ENCODE assay signal across 8 cellular contexts in genomic region chr10:58268454-58268945, GRCh38. TPM values are rescaled to one million over a fixed set of nuclear protein-coding genes. Genes with fewer than 3 reads are reported as not detected.
DNase-seq lines count a peak whose midpoint lies in the region; ATAC-seq, FAIRE-seq and TF ChIP-seq lines count a peak whose summit lies in the region.

No MANE protein-coding gene starts in this region.

- H3K9me3 ChIP-seq in A549 (no peaks in the 10 kb centered on the region), mucosa of stomach (ENCODE audit: control insufficient read depth, low read length) (no peaks in the 10 kb centered on the region)

- peak overlapping the region; percentile 30 for H3K9ac ChIP-seq in mucosa of stomach (ENCODE audit: low read length)

- peaks cover 33% of the 10 kb centered on the region; the same call in 2 of the 3 replicates for H3K4me1 ChIP-seq in A549
- no peaks in the 10 kb centered on the region for H3K4me1 ChIP-seq in mucosa of stomach (ENCODE audit: control insufficient read depth, insufficient read depth, low read length)

- FAIRE-seq in A549 (lab: Jason Lieb, UNC) (no peak), bronchial epithelial cell (lab: Jason Lieb, UNC) (no peak)

- no peak for TF ChIP-seq POLR2A in A549 (IDR thresholded peaks at IDR 0.05; ENCODE audit: low read length)

- peak overlapping the region; percentile 96 for H3K4me2 ChIP-seq in A549

- peak overlapping the region; percentile 79 to 94 for H3K27ac ChIP-seq in A549

- TF ChIP-seq CTCF in A549 (IDR thresholded peaks at IDR 0.05), result no peak
- no peak for TF ChIP-seq CTCF in bronchial epithelial cell (IDR thresholded peaks at IDR 0.05; ENCODE audit: insufficient read depth, low read length, severe bottlenecking)

- peak in 1 of 2 experiments; percentile 59 for DNase-seq in A549 (ENCODE audit: low read depth in 1 of 2, low spot score in 1 of 2)
- no peak for DNase-seq in bronchial epithelial cell (ENCODE audit: low read depth)
- no peak for DNase-seq in NK-92 treated with Interleukin-12 subunit alpha and Interleukin-12 subunit beta, amount 100 ng/mL, for 24 hours (lab: John Stamatoyannopoulos, UW)

- H3K27me3 ChIP-seq in bronchial epithelial cell (ENCODE audit: control insufficient read depth, insufficient read depth, low read length) (no peaks in the 10 kb centered on the region), mucosa of stomach (ENCODE audit: control insufficient read depth, insufficient read depth, low read length) (no peaks in the 10 kb centered on the region)

- POLR2A ChIA-PET in A549 (lab: Yijun Ruan, JAX), result interaction anchor here (0.6 to 2.1 kb wide), 8 partner anchors 22 to 394 kb away, joined by 3 to 11 read pairs (median 4); partner anchors contain the start of gene TFAM

- H3K4me1 Mint-ChIP-seq in IgD-negative memory B cell, result peaks cover 21 to 39% (median 27%) of the 10 kb centered on the region in 3 donors

- peak overlapping the region; percentile 96 to 97 (median 97) for H3K27ac Mint-ChIP-seq in IgD-negative memory B cell

- CTCF ChIA-PET in A549 (lab: Yijun Ruan, JAX), result interaction anchor here (0.6 to 2.9 kb wide), 5 partner anchors 17 to 95 kb away, joined by 3 to 19 read pairs (median 5); no protein-coding TSS in a partner anchor

- H3K4me3 Mint-ChIP-seq in IgD-negative memory B cell, result peak overlapping the region; percentile 93 to 100 (median 99)

- no peaks in the 10 kb centered on the region for H3K36me3 ChIP-seq in bronchial epithelial cell (ENCODE audit: control insufficient read depth, insufficient read depth, low read length)
- H3K36me3 ChIP-seq in mucosa of stomach (ENCODE audit: control insufficient read depth, insufficient read depth, low read length), result no peaks in the 10 kb centered on the region

- H3K36me3 Mint-ChIP-seq in IgD-negative memory B cell, result peaks cover 2% of the 10 kb centered on the region

- no peak for TF ChIP-seq RAD21 in A549 (conservative IDR thresholded peaks at IDR 0.05 in 1 of 2, IDR thresholded peaks at IDR 0.05 in 1 of 2)

- H3K27me3 Mint-ChIP-seq in IgD-negative memory B cell, result no peaks in the 10 kb centered on the region

- no peak for TF ChIP-seq EP300 in A549 (IDR thresholded peaks at IDR 0.05)

- H3K9me3 Mint-ChIP-seq in IgD-negative memory B cell, result no peaks in the 10 kb centered on the region

- peak overlapping the region; percentile 61 for H3K4me3 ChIP-seq in A549
- H3K4me3 ChIP-seq in bronchial epithelial cell (ENCODE audit: low read depth, low read length), result peak overlapping the region; percentile 88
- peak overlapping the region; percentile 53 for H3K4me3 ChIP-seq in mucosa of stomach (ENCODE audit: low read length)

- peak; percentile 68 for ATAC-seq in A549
- peak; percentile 0 for ATAC-seq in GM19324 (IDR thresholded peaks at IDR 0.05; ENCODE audit: low FRiP score, unreplicated experiment)
- no peak for ATAC-seq in HG03025 (IDR thresholded peaks at IDR 0.05; ENCODE audit: low FRiP score, unreplicated experiment)
- ATAC-seq in HG02973 (IDR thresholded peaks at IDR 0.05; ENCODE audit: unreplicated experiment), result no peak

- WGBS in A549 (ENCODE audit: missing lambda C conversion rate), result under 1% methylated on average over 13 of the region's 13 CpGs

TF ChIP-seq in A549, 52 proteins besides CTCF, POLR2A, EP300 and RAD21:
- TF ChIP-seq EHF (CRISPR knock-in tag; IDR thresholded peaks at IDR 0.05), result no peak
- TF ChIP-seq BCL3 (IDR thresholded peaks at IDR 0.05), result no peak
- 0 out of 2 replicates have a peak, but pooled peaks have one; percentile 14 for TF ChIP-seq PHF8 (IDR thresholded peaks at IDR 0.05; ENCODE audit: borderline replicate concordance, low read depth)
- TF ChIP-seq HDAC2 (IDR thresholded peaks at IDR 0.05), result 0 out of 2 replicates have a peak, but pooled peaks have one; percentile 55

RNA-seq across cellular contexts. Expression of gene CISD1, which starts 0.5 kb away (rescaled TPM):
- polyA plus RNA-seq in A549 (2011; rRNA removed) (102 and 111 TPM in 2 replicates), A549 (2017; fragmentation: RNase III; extraction: RNeasy Plus Mini Kit Qiagen cat#74134 plus additional on column Dnase treatment) (43.5 to 48.6 TPM (median 48.1 TPM) in 3 replicates), IgD-negative memory B cell (53.0 TPM)
- 22.7 and 26.3 TPM in 2 replicates for polyA plus RNA-seq in A549 (2012; cell fraction: cytosol; rRNA removed)
- 5.6 and 7.2 TPM in 2 replicates for polyA plus RNA-seq in A549 (2012; cell fraction: nucleus; rRNA removed)
- 3.9 and 7.8 TPM in 2 replicates for polyA minus RNA-seq in A549 (2011; rRNA and poly(A)+ RNA removed)
- 13.4 and 19.8 TPM in 2 replicates for total RNA-seq in bronchial epithelial cell

RNA-seq across cellular contexts. Expression of gene IPMK, which starts 0.8 kb away (rescaled TPM):
- polyA plus RNA-seq in A549 (2011; rRNA removed) (3.7 and 5.6 TPM in 2 replicates), A549 (2017; fragmentation: RNase III; extraction: RNeasy Plus Mini Kit Qiagen cat#74134 plus additional on column Dnase treatment) (2.9 to 3.2 TPM (median 3.0 TPM) in 3 replicates), IgD-negative memory B cell (2.2 TPM)
- 0.59 and 0.74 TPM in 2 replicates for polyA plus RNA-seq in A549 (2012; cell fraction: cytosol; rRNA removed)
- 0.37 and 0.65 TPM in 2 replicates for polyA plus RNA-seq in A549 (2012; cell fraction: nucleus; rRNA removed)
- 2.1 and 2.7 TPM in 2 replicates for polyA minus RNA-seq in A549 (2011; rRNA and poly(A)+ RNA removed)
- 6.3 and 8.3 TPM in 2 replicates for total RNA-seq in bronchial epithelial cell

Comparison
In these comparisons a context has a peak if more than half of its experiments do, and no peak if none do; other contexts are left out.
1. ATAC-seq: peak in A549 (2 of 2) and GM19324 (single experiment); none in HG03025 (single experiment) and HG02973 (single experiment).
2. Peak in every context shown above with its lines, with median percentiles within 50 percentile points of each other: H3K4me3 ChIP-seq.